Comparison of ENCODE assay signal across 8 cellular contexts in the genomic region with DNA sequence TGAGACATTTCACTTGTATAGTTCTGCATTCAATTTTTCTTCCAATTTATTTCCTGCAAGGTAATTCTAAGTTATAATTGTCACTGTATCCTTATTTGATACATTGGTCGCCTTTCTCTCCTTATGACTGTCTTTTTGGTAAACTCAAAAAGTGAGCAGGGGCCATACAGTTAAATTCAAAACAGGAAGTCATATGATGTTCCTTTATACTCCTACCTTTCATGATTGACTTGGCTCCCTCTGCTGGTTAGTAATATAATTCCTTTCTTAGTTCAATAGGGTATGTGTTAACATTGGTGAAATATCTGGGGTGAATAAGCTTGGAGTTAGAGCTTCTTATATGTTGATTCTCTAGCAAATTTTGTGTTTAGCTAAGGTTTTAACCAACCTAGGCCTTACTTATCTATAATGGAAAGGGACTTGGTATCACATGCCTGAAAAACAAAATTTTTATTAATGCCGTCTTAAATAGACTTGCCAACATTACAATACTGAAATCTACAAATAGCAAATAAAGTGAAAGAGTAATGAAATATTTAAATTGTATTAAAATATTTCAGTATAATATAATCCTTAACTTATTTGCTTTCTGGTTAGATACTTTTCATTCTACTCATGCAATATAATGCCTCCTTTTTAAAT. TPM values are rescaled to one million over a fixed set of nuclear protein-coding genes. Genes with fewer than 3 reads are reported as not detected.
DNase-seq lines count a peak whose midpoint lies in the region; ATAC-seq and TF ChIP-seq lines count a peak whose summit lies in the region.

No MANE protein-coding gene starts in this region.

- peaks cover 18% of the 10 kb centered on the region for H3K4me1 ChIP-seq in hepatocyte (ENCODE audit: insufficient read depth)

- H3K36me3 ChIP-seq in hepatocyte (replicated peaks; ENCODE audit: insufficient read depth, low read depth), result no peaks in the 10 kb centered on the region

- TF ChIP-seq CTCF in hepatocyte (IDR thresholded peaks at IDR 0.05; ENCODE audit: poor library complexity), result peak; percentile 66

- H3K79me2 ChIP-seq in hepatocyte, result peaks cover 59% of the 10 kb centered on the region

- H3K4me2 ChIP-seq in hepatocyte, result no peak overlapping the region

- H2AFZ ChIP-seq in hepatocyte, result no peak overlapping the region

- WGBS in hepatocyte (ENCODE audit: low lambda C conversion rate, missing lambda C conversion rate), result 64% methylated on average over 2 of the region's 2 CpGs

- H3K9me2 ChIP-seq in hepatocyte (replicated peaks; ENCODE audit: insufficient read depth), result no peaks in the 10 kb centered on the region

- no peak overlapping the region for H3K27ac ChIP-seq in hepatocyte

- ATAC-seq in GM21526 (IDR thresholded peaks at IDR 0.05; ENCODE audit: low FRiP score, unreplicated experiment) (peak; percentile 57), HG03575 (IDR thresholded peaks at IDR 0.05; ENCODE audit: extremely low read depth, insufficient number of reproducible peaks, low FRiP score, unreplicated experiment) (peak; percentile 66)
- ATAC-seq in stimulated activated naive CD8-positive, alpha-beta T cell treated with anti-CD3 and anti-CD28 coated beads, Interleukin-15, Interleukin-2, amounts not matched to agents 100 U/mL and 50 U/mL, for 24 hours, result peak; percentile 77

- peak; percentile 58 for DNase-seq in G401 (ENCODE audit: low spot score)
- DNase-seq in NCI-H524 treated with DMSO at 0.1 percent for 48 hours (lab: John Stamatoyannopoulos, UW), result peak; percentile 88
- peak; percentile 67 for DNase-seq in amniotic stem cell (lab: John Stamatoyannopoulos, UW)
- DNase-seq in hepatocyte (ENCODE audit: low spot score), result peak; percentile 81
- no peak for DNase-seq in stimulated activated naive CD8-positive, alpha-beta T cell treated with anti-CD3 and anti-CD28 coated beads, Interleukin-15, Interleukin-2, amounts not matched to agents 100 U/mL and 50 U/mL, for 24 hours
- DNase-seq in activated effector memory CD4-positive, alpha-beta T cell treated with anti-CD3 and anti-CD28 coated beads, Interleukin-2, amount 50 U/mL, for 16 hours, result no peak

- H3K9me3 ChIP-seq in hepatocyte (ENCODE audit: low read depth), result no peaks in the 10 kb centered on the region

- H4K20me1 ChIP-seq in hepatocyte (ENCODE audit: insufficient read depth, poor library complexity, severe bottlenecking), result peaks cover 24% of the 10 kb centered on the region

- H3K4me3 ChIP-seq in hepatocyte, result no peak overlapping the region

- no peaks in the 10 kb centered on the region for H3K27me3 ChIP-seq in hepatocyte

- in situ Hi-C loops in G401 (cut with HindIII; ENCODE audit: low sequenced_read_pairs), result no loop called here

RNA-seq across cellular contexts. Expression of gene NIPBL, which starts 6.0 kb away (rescaled TPM):
- total RNA-seq in G401 (2014; rRNA removed; shearing (Covaris generic)), result 16.1 and 33.2 TPM in 2 replicates
- total RNA-seq in hepatocyte, result 35.0 and 52.6 TPM in 2 replicates
- polyA plus RNA-seq in hepatocyte, result 18.5 and 19.1 TPM in 2 replicates

Comparison
In these comparisons a context has a peak if more than half of its experiments do, and no peak if none do; other contexts are left out.
1. DNase-seq: peak in G401 (single experiment), NCI-H524 treated with DMSO at 0.1 percent for 48 hours (single experiment), amniotic stem cell (single experiment) and hepatocyte (single experiment); none in stimulated activated naive CD8-positive, alpha-beta T cell treated with anti-CD3 and anti-CD28 coated beads, Interleukin-15, Interleukin-2, amounts not matched to agents 100 U/mL and 50 U/mL, for 24 hours (single experiment) and activated effector memory CD4-positive, alpha-beta T cell treated with anti-CD3 and anti-CD28 coated beads, Interleukin-2, amount 50 U/mL, for 16 hours (single experiment).
2. Peak in every context shown above with its lines, with median percentiles within 50 percentile points of each other: ATAC-seq.